ENCODE assay signal across 24 cellular contexts in genomic region chr15:37252530-37252929, GRCh38.
"Had no signal": no experiment of that assay in that cellular context is flagged by ENCODE, and none has a peak within 500 bp of the region (broad histone marks: within the 10 kb centered on the region; RNA-seq: fewer than 3 reads in every experiment).

No MANE protein-coding gene starts in this region.

- H3K27me3 ChIP-seq: breast epithelium, SJSA1 had no signal

- H3K4me3 ChIP-seq: breast epithelium, SJSA1 had no signal

- H3K36me3 Mint-ChIP-seq: activated naive CD4-positive, alpha-beta T cell treated with anti-CD3 and anti-CD28 coated beads, Interleukin-2, amount 10 ng/mL, durations not matched to agents 7 days and 5 days; activated naive CD8-positive, alpha-beta T cell treated with anti-CD3 and anti-CD28 coated beads for 36 hours; T-cell had no signal

- H3K4me1 ChIP-seq: breast epithelium, SJSA1 had no signal

- H3K27ac ChIP-seq: breast epithelium, SJSA1, VCaP had no signal

- H3K9me3 Mint-ChIP-seq: activated naive CD4-positive, alpha-beta T cell treated with anti-CD3 and anti-CD28 coated beads, Interleukin-2, amount 10 ng/mL, durations not matched to agents 7 days and 5 days; activated T-helper 17 cell treated with anti-CD3 and anti-CD28 coated beads, Interleukin-2, amount 50 U/mL, for 72 hours had no signal

- ATAC-seq: activated CD4-positive, alpha-beta T cell treated with anti-CD3 and anti-CD28 coated beads for 36 hours; activated T-helper 17 cell treated with anti-CD3 and anti-CD28 coated beads, Interleukin-2, amount 50 U/mL, for 72 hours; PC-3; T-cell had no signal

- H3K27me3 Mint-ChIP-seq: activated CD4-positive, alpha-beta memory T cell treated with anti-CD3 and anti-CD28 coated beads, Interleukin-2, amount 10 ng/mL, durations not matched to agents 7 days and 5 days; activated CD4-positive, alpha-beta T cell treated with anti-CD3 and anti-CD28 coated beads for 36 hours; activated naive CD4-positive, alpha-beta T cell treated with anti-CD3 and anti-CD28 coated beads, Interleukin-2, amount 10 ng/mL, durations not matched to agents 7 days and 5 days; activated T-helper 17 cell treated with anti-CD3 and anti-CD28 coated beads, Interleukin-2, amount 50 U/mL, for 72 hours; T-cell had no signal

- H3K9me3 ChIP-seq: breast epithelium, SJSA1 had no signal

- H3K4me3 Mint-ChIP-seq: activated CD4-positive, alpha-beta memory T cell treated with anti-CD3 and anti-CD28 coated beads, Interleukin-2, amount 10 ng/mL, durations not matched to agents 7 days and 5 days; activated CD4-positive, alpha-beta T cell treated with anti-CD3 and anti-CD28 coated beads for 36 hours; activated naive CD4-positive, alpha-beta T cell treated with anti-CD3 and anti-CD28 coated beads, Interleukin-2, amount 10 ng/mL, durations not matched to agents 7 days and 5 days; activated naive CD8-positive, alpha-beta T cell treated with anti-CD3 and anti-CD28 coated beads for 36 hours; activated T-helper 17 cell treated with anti-CD3 and anti-CD28 coated beads, Interleukin-2, amount 50 U/mL, for 72 hours; T-cell had no signal

- H3K27ac Mint-ChIP-seq: activated CD4-positive, alpha-beta memory T cell treated with anti-CD3 and anti-CD28 coated beads, Interleukin-2, amount 10 ng/mL, durations not matched to agents 7 days and 5 days; activated CD4-positive, alpha-beta T cell treated with anti-CD3 and anti-CD28 coated beads for 36 hours; activated naive CD4-positive, alpha-beta T cell treated with anti-CD3 and anti-CD28 coated beads, Interleukin-2, amount 10 ng/mL, durations not matched to agents 7 days and 5 days; activated naive CD8-positive, alpha-beta T cell treated with anti-CD3 and anti-CD28 coated beads for 36 hours; activated T-helper 17 cell treated with anti-CD3 and anti-CD28 coated beads, Interleukin-2, amount 50 U/mL, for 72 hours; T-cell had no signal

- DNase-seq: activated CD4-positive, alpha-beta memory T cell treated with anti-CD3 and anti-CD28 coated beads, Interleukin-2, amount 10 ng/mL, durations not matched to agents 7 days and 5 days; activated CD4-positive, alpha-beta T cell treated with anti-CD3 and anti-CD28 coated beads for 36 hours; activated CD4-positive, alpha-beta T cell treated with anti-CD3 and anti-CD28 coated beads, Interleukin-2, amount 50 U/mL, for 1 hour; activated gamma-delta T cell; activated naive CD4-positive, alpha-beta T cell treated with anti-CD3 and anti-CD28 coated beads, Interleukin-2, amount 10 ng/mL, durations not matched to agents 7 days and 5 days; activated naive CD8-positive, alpha-beta T cell treated with anti-CD3 and anti-CD28 coated beads for 36 hours; activated T-cell treated with anti-CD3 and anti-CD28 coated beads for 4 hours; activated T-cell treated with anti-CD3 and anti-CD28 coated beads, Interleukin-2, amount 50 U/mL, for 48 hours; aorta; caudate nucleus; NCI-H1048; NCI-H146; NCI-H1930; NCI-H2171; NCI-H2227 treated with DMSO at 0.1 percent for 48 hours; NCI-H446 treated with DMSO at 0.1 percent for 48 hours; NCI-H526 treated with DMSO at 0.1 percent for 48 hours; PC-3; SHP77; T-cell had no signal

- H3K4me1 Mint-ChIP-seq: activated CD4-positive, alpha-beta memory T cell treated with anti-CD3 and anti-CD28 coated beads, Interleukin-2, amount 10 ng/mL, durations not matched to agents 7 days and 5 days; activated CD4-positive, alpha-beta T cell treated with anti-CD3 and anti-CD28 coated beads for 36 hours; activated naive CD4-positive, alpha-beta T cell treated with anti-CD3 and anti-CD28 coated beads, Interleukin-2, amount 10 ng/mL, durations not matched to agents 7 days and 5 days; activated naive CD8-positive, alpha-beta T cell treated with anti-CD3 and anti-CD28 coated beads for 36 hours; activated T-helper 17 cell treated with anti-CD3 and anti-CD28 coated beads, Interleukin-2, amount 50 U/mL, for 72 hours; T-cell had no signal

- H3K36me3 ChIP-seq: breast epithelium, SJSA1 had no signal
